3 cellular contexts compared by ENCODE assay signal in genomic region chr1:233368784-233369120, GRCh38.
TF ChIP-seq lines count a peak whose summit lies in the region.

No MANE protein-coding gene starts in this region.

TF ChIP-seq in A549, 52 proteins besides CTCF, POLR2A, EP300 and RAD21:
- TF ChIP-seq TP53 (CRISPR knock-in tag; IDR thresholded peaks at IDR 0.05) (no peak), MAFK (IDR thresholded peaks at IDR 0.05; ENCODE audit: partially characterized antibody) (peak; percentile 64), GATA3 (IDR thresholded peaks at IDR 0.05; ENCODE audit: borderline replicate concordance) (no peak)

TF ChIP-seq in HCT116, 20 proteins besides CTCF, POLR2A, EP300 and RAD21:
- no peak for TF ChIP-seq SRF (IDR thresholded peaks at IDR 0.05; ENCODE audit: low read depth)
- TF ChIP-seq JUND (IDR thresholded peaks at IDR 0.05): no peak

TF ChIP-seq in K562, 482 proteins besides CTCF, POLR2A, EP300 and RAD21:
- TF ChIP-seq, protein P1, sequence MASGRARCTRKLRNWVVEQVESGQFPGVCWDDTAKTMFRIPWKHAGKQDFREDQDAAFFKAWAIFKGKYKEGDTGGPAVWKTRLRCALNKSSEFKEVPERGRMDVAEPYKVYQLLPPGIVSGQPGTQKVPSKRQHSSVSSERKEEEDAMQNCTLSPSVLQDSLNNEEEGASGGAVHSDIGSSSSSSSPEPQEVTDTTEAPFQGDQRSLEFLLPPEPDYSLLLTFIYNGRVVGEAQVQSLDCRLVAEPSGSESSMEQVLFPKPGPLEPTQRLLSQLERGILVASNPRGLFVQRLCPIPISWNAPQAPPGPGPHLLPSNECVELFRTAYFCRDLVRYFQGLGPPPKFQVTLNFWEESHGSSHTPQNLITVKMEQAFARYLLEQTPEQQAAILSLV (tag; IDR thresholded peaks at IDR 0.05): no peak
- no peak for TF ChIP-seq MBD1 (CRISPR knock-in tag; IDR thresholded peaks at IDR 0.05)
- TF ChIP-seq, protein P2, sequence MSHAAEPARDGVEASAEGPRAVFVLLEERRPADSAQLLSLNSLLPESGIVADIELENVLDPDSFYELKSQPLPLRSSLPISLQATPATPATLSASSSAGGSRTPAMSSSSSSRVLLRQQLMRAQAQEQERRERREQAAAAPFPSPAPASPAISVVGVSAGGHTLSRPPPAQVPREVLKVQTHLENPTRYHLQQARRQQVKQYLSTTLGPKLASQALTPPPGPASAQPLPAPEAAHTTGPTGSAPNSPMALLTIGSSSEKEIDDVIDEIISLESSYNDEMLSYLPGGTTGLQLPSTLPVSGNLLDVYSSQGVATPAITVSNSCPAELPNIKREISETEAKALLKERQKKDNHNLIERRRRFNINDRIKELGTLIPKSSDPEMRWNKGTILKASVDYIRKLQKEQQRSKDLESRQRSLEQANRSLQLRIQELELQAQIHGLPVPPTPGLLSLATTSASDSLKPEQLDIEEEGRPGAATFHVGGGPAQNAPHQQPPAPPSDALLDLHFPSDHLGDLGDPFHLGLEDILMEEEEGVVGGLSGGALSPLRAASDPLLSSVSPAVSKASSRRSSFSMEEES (CRISPR knock-in tag; IDR thresholded peaks at IDR 0.05): peak; percentile 54
